ENCODE assay signal across 1 cellular context in the genomic region with DNA sequence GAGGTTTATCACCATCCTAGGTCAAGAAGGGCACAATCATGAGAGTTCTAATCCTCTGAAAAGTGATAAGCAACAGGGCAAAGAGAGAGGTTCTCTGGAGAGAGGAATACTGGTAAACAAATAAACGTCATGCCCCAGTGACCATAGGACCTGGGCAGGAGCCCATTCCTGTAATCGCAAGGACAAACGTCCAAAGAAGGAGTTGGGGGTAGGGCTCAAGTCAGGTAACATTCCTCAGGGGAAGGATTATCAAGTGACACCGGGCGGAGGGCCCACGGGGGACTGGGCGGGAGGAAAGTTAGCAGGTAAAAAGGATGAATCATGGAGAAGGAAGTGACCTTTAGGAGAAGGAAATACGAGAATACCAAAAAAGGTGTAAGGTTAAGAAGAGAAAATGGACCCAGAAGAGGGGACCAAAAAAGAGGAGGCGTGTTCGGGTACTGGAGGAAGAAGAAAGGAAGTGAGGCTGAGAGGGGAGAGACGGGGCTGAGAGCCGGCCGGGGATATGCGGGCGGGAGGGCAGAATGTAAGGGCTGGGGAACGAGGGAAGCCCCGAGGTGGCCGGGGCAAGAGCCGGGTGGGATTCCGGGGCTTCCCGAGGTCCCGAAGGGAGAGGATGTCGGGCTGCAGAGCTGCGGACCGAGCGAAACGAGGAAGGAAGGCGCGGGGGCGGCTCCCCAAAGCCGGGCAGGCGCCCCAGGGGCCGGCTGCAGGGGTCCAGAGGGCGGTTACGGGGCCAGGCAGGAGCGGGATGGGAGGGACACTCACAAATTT.
TF ChIP-seq lines count a peak whose summit lies in the region.

No MANE protein-coding gene starts in this region.

TF ChIP-seq in SK-N-SH, 30 proteins besides CTCF, POLR2A, EP300 and RAD21 (continued from another document):
- TF ChIP-seq, protein P1, sequence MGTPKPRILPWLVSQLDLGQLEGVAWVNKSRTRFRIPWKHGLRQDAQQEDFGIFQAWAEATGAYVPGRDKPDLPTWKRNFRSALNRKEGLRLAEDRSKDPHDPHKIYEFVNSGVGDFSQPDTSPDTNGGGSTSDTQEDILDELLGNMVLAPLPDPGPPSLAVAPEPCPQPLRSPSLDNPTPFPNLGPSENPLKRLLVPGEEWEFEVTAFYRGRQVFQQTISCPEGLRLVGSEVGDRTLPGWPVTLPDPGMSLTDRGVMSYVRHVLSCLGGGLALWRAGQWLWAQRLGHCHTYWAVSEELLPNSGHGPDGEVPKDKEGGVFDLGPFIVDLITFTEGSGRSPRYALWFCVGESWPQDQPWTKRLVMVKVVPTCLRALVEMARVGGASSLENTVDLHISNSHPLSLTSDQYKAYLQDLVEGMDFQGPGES (IDR thresholded peaks at IDR 0.05; ENCODE audit: low read depth, low read length), result no peak
- TF ChIP-seq, protein P2, sequence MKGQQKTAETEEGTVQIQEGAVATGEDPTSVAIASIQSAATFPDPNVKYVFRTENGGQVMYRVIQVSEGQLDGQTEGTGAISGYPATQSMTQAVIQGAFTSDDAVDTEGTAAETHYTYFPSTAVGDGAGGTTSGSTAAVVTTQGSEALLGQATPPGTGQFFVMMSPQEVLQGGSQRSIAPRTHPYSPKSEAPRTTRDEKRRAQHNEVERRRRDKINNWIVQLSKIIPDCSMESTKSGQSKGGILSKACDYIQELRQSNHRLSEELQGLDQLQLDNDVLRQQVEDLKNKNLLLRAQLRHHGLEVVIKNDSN (IDR thresholded peaks at IDR 0.05; ENCODE audit: borderline replicate concordance, low read depth), result no peak
